In the genomic region with DNA sequence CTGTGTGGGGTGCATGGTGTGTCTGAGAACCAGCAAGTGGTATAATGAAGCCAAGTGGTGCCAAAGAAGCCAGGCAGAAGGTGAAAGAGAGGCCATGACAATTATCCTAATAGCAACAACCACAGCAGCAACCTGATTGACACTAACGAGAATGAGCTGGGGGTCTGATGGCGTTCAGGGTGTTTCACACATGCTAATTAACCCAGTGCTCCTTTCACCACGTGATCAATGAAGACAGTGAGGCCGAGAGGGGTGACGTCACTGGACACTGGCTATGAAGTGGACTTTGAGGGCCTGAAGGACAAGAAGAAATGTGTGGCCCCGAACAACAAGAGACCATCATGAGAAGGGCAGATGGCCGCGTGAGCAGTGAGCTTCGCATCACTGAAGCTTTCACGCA, we compare ENCODE assay signal across 23 cellular contexts.
DNase-seq lines count a peak whose midpoint lies in the region; ATAC-seq and TF ChIP-seq lines count a peak whose summit lies in the region.
"Had no signal": no experiment of that assay in that cellular context is flagged by ENCODE, and none has a peak within 500 bp of the region (broad histone marks: within the 10 kb centered on the region; RNA-seq: fewer than 3 reads in every experiment).

No MANE protein-coding gene starts in this region.

- H3K27ac ChIP-seq in endodermal cell (ENCODE audit: low read depth, low read length) = no peak overlapping the region
- H3K27ac ChIP-seq: 22Rv1 had no signal

- 90 to 93% methylated on average over 8 to 10 of the region's 10 CpGs for WGBS in endodermal cell (ENCODE audit: insufficient coverage in 1 of 2, insufficient read length in 1 of 2), 2 experiments

- peaks cover 8% of the 10 kb centered on the region for H3K9me3 Mint-ChIP-seq in activated CD8-positive, alpha-beta memory T cell treated with anti-CD3 and anti-CD28 coated beads, Interleukin-2, amount 10 ng/mL, durations not matched to agents 7 days and 5 days (ENCODE audit: low read depth)
- H3K9me3 Mint-ChIP-seq in endodermal cell = no peaks in the 10 kb centered on the region
- H3K9me3 Mint-ChIP-seq in stimulated activated effector memory CD8-positive, alpha-beta T cell treated with anti-CD3 and anti-CD28 coated beads, Interleukin-12 subunit alpha, Interleukin-12 subunit beta, amount 100 ng/mL, for 72 hours = no peaks in the 10 kb centered on the region

- CTCF ChIA-PET in activated CD8-positive, alpha-beta memory T cell treated with anti-CD3 and anti-CD28 coated beads, Interleukin-2, amount 10 ng/mL, durations not matched to agents 7 days and 5 days (lab: Charles Lee) = interaction anchor here (1.5 kb wide), 1 partner anchor 20 kb away, joined by 4 read pairs; no protein-coding TSS in a partner anchor

- no peaks in the 10 kb centered on the region for H3K36me3 ChIP-seq in endodermal cell (ENCODE audit: control insufficient read depth, insufficient read depth, low read length)

- no peak overlapping the region for H3K4me3 ChIP-seq in endodermal cell (ENCODE audit: low read length)

- H3K36me3 Mint-ChIP-seq in activated CD8-positive, alpha-beta memory T cell treated with anti-CD3 and anti-CD28 coated beads, Interleukin-2, amount 10 ng/mL, durations not matched to agents 7 days and 5 days = peaks cover 23% of the 10 kb centered on the region
- no peaks in the 10 kb centered on the region for H3K36me3 Mint-ChIP-seq in endodermal cell (ENCODE audit: low read depth)
- no peaks in the 10 kb centered on the region for H3K36me3 Mint-ChIP-seq in stimulated activated effector memory CD8-positive, alpha-beta T cell treated with anti-CD3 and anti-CD28 coated beads, Interleukin-12 subunit alpha, Interleukin-12 subunit beta, amount 100 ng/mL, for 72 hours
- H3K36me3 Mint-ChIP-seq: CD8-positive, alpha-beta T cell had no signal

- H3K4me3 Mint-ChIP-seq in activated CD8-positive, alpha-beta memory T cell treated with anti-CD3 and anti-CD28 coated beads, Interleukin-2, amount 10 ng/mL, durations not matched to agents 7 days and 5 days = no peak overlapping the region
- no peak overlapping the region for H3K4me3 Mint-ChIP-seq in endodermal cell
- no peak overlapping the region for H3K4me3 Mint-ChIP-seq in stimulated activated effector memory CD8-positive, alpha-beta T cell treated with anti-CD3 and anti-CD28 coated beads, Interleukin-12 subunit alpha, Interleukin-12 subunit beta, amount 100 ng/mL, for 72 hours
- H3K4me3 Mint-ChIP-seq: CD8-positive, alpha-beta T cell had no signal

- peak; percentile 42 for DNase-seq in activated CD8-positive, alpha-beta memory T cell treated with anti-CD3 and anti-CD28 coated beads for 24 hours
- DNase-seq in activated CD8-positive, alpha-beta memory T cell treated with anti-CD3 and anti-CD28 coated beads, Interleukin-2, amount 10 ng/mL, durations not matched to agents 7 days and 5 days = no peak
- DNase-seq in astrocyte of the hippocampus (ENCODE audit: low read depth, low spot score) (peak; percentile 26), endodermal cell (peak; percentile 29), AG20443 (ENCODE audit: low spot score) (no peak)
- no peak for DNase-seq in stimulated activated effector memory CD8-positive, alpha-beta T cell treated with anti-CD3 and anti-CD28 coated beads, Interleukin-12 subunit alpha, Interleukin-12 subunit beta, amount 100 ng/mL, for 72 hours (ENCODE audit: low spot score in 2 of 2)
- DNase-seq: ACHN, C1 segment of cervical spinal cord, DMS153, H7, KG1, NCI-H1092, NCI-H1436 treated with DMSO at 0.1 percent for 48 hours, NCI-H2029, NCI-H2171, NCI-H524 treated with DMSO at 0.1 percent for 48 hours, NCI-H82 had no signal

- no peak overlapping the region for H3K27ac Mint-ChIP-seq in activated CD8-positive, alpha-beta memory T cell treated with anti-CD3 and anti-CD28 coated beads, Interleukin-2, amount 10 ng/mL, durations not matched to agents 7 days and 5 days
- no peak overlapping the region for H3K27ac Mint-ChIP-seq in endodermal cell
- peak overlapping the region; percentile 61 for H3K27ac Mint-ChIP-seq in stimulated activated effector memory CD8-positive, alpha-beta T cell treated with anti-CD3 and anti-CD28 coated beads, Interleukin-12 subunit alpha, Interleukin-12 subunit beta, amount 100 ng/mL, for 72 hours
- H3K27ac Mint-ChIP-seq: CD8-positive, alpha-beta T cell had no signal

- peaks cover 6% of the 10 kb centered on the region for H3K4me1 ChIP-seq in endodermal cell (ENCODE audit: control insufficient read depth, insufficient read depth, low read length)

- no peak for TF ChIP-seq CTCF in endodermal cell (conservative IDR thresholded peaks at IDR 0.05)

- ATAC-seq in activated CD8-positive, alpha-beta memory T cell treated with anti-CD3 and anti-CD28 coated beads, Interleukin-2, amount 10 ng/mL, durations not matched to agents 7 days and 5 days = no peak
- no peak for ATAC-seq in stimulated activated effector memory CD8-positive, alpha-beta T cell treated with anti-CD3 and anti-CD28 coated beads, Interleukin-12 subunit alpha, Interleukin-12 subunit beta, amount 100 ng/mL, for 72 hours
- ATAC-seq in HG03108 (IDR thresholded peaks at IDR 0.05; ENCODE audit: unreplicated experiment) = no peak
- ATAC-seq in esophagus mucosa = no peak
- ATAC-seq: CD8-positive, alpha-beta T cell; Panc1; SK-N-SH treated with all-trans-retinoic acid at 6 μM for 48 hours had no signal

- H3K4me1 Mint-ChIP-seq in activated CD8-positive, alpha-beta memory T cell treated with anti-CD3 and anti-CD28 coated beads, Interleukin-2, amount 10 ng/mL, durations not matched to agents 7 days and 5 days = peaks cover 48% of the 10 kb centered on the region
- peaks cover 31% of the 10 kb centered on the region for H3K4me1 Mint-ChIP-seq in endodermal cell
- H3K4me1 Mint-ChIP-seq in stimulated activated effector memory CD8-positive, alpha-beta T cell treated with anti-CD3 and anti-CD28 coated beads, Interleukin-12 subunit alpha, Interleukin-12 subunit beta, amount 100 ng/mL, for 72 hours = peaks cover 60% of the 10 kb centered on the region

- peaks cover 10% of the 10 kb centered on the region for H3K27me3 Mint-ChIP-seq in activated CD8-positive, alpha-beta memory T cell treated with anti-CD3 and anti-CD28 coated beads, Interleukin-2, amount 10 ng/mL, durations not matched to agents 7 days and 5 days
- peaks cover 4% of the 10 kb centered on the region for H3K27me3 Mint-ChIP-seq in endodermal cell (ENCODE audit: insufficient read depth)

- no peaks in the 10 kb centered on the region for H3K9me3 ChIP-seq in endodermal cell (ENCODE audit: control insufficient read depth, low read length)

- H3K27me3 ChIP-seq in endodermal cell (ENCODE audit: control insufficient read depth, insufficient read depth, low read length, poor library complexity, severe bottlenecking) = no peaks in the 10 kb centered on the region

- no peak overlapping the region for H3K9ac ChIP-seq in endodermal cell (ENCODE audit: extremely low read depth, low read length, poor library complexity, severe bottlenecking)

Comparison
In these comparisons a context has a peak if more than half of its experiments do, and no peak if none do; other contexts are left out.
1. DNase-seq: peak in activated CD8-positive, alpha-beta memory T cell treated with anti-CD3 and anti-CD28 coated beads for 24 hours (single experiment), astrocyte of the hippocampus (single experiment) and endodermal cell (single experiment); none in activated CD8-positive, alpha-beta memory T cell treated with anti-CD3 and anti-CD28 coated beads, Interleukin-2, amount 10 ng/mL, durations not matched to agents 7 days and 5 days (single experiment), stimulated activated effector memory CD8-positive, alpha-beta T cell treated with anti-CD3 and anti-CD28 coated beads, Interleukin-12 subunit alpha, Interleukin-12 subunit beta, amount 100 ng/mL, for 72 hours (0 of 2) and AG20443 (single experiment).